In the genomic region with DNA sequence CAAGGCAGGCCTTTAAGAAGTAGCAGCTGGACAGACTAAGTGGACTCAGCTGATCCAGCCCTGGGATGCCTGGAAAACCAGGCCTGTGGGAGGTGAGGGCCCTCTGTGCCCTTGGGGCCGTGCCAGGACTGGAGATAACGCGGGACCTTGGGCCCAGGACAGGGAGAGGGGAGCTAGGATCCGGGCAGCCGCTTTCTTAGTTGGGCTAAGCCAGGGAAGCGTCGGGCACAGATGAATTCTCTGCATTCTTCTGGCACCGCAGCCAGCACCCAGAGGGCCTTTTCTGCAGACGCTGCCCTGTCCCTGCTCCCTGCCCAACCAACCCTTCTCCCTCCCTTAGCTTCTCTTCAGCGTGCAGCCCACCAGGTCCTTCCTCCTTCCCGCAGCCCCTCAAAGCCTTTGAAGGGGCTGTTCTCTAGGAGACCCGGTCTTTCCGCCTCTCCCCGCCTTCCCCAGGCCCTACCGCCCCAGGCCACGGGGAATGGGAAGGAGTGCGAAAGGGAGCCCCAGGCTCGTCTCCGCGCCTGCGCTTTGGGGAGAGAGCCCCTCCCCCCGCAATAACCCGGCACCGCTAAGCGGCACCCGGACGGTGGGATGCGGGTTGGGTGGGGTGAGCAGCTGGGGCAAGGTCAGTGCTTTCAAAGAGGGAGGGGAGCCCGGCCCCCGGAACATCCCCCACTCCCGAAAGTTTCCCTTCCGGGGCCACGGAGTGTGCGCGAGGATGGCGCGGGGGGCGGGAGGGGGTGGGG, we compare ENCODE assay signal across 1 cellular context.
TF ChIP-seq lines count a peak whose summit lies in the region.

No MANE protein-coding gene starts in this region.

TF ChIP-seq in WTC11, 78 proteins besides CTCF, POLR2A, EP300 and RAD21 (continued from another document):
- TF ChIP-seq, protein P1, sequence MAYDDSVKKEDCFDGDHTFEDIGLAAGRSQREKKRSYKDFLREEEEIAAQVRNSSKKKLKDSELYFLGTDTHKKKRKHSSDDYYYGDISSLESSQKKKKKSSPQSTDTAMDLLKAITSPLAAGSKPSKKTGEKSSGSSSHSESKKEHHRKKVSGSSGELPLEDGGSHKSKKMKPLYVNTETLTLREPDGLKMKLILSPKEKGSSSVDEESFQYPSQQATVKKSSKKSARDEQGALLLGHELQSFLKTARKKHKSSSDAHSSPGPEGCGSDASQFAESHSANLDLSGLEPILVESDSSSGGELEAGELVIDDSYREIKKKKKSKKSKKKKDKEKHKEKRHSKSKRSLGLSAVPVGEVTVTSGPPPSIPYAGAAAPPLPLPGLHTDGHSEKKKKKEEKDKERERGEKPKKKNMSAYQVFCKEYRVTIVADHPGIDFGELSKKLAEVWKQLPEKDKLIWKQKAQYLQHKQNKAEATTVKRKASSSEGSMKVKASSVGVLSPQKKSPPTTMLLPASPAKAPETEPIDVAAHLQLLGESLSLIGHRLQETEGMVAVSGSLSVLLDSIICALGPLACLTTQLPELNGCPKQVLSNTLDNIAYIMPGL (CRISPR knock-in tag; IDR thresholded peaks at IDR 0.05): peak; percentile 53; the same call in 1 of the 2 replicates
- TF ChIP-seq NFATC4 (CRISPR knock-in tag; IDR thresholded peaks at IDR 0.05) (no peak), ZNF423 (CRISPR knock-in tag; IDR thresholded peaks at IDR 0.05) (no peak)
